In genomic region chr16:2752850-2753522, GRCh38 we compare ENCODE assay signal across 1 cellular context.
TF ChIP-seq lines count a peak whose summit lies in the region.

No MANE protein-coding gene starts in this region.

TF ChIP-seq in K562, 482 proteins besides CTCF, POLR2A, EP300 and RAD21 (continued from another document):
- TF ChIP-seq VEZF1 (CRISPR knock-in tag; IDR thresholded peaks at IDR 0.05) (peak; percentile 99), RUNX1 (IDR thresholded peaks at IDR 0.05; ENCODE audit: low read depth) (no peak), XRCC3 (IDR thresholded peaks at IDR 0.05) (no peak), CBFA2T3 (IDR thresholded peaks at IDR 0.05) (peak; percentile 28; the same call in 1 of the 2 replicates), RCOR1 (IDR thresholded peaks at IDR 0.05; ENCODE audit: borderline replicate concordance in 1 of 2, low read depth in 2 of 2, low read length in 2 of 2) (no peak), MEF2A (IDR thresholded peaks at IDR 0.05; ENCODE audit: control insufficient read depth, low read depth, low read length) (peak; percentile 9; the same call in 1 of the 2 replicates), BRCA1 (IDR thresholded peaks at IDR 0.05) (no peak), BRCA1 (CRISPR knock-in tag; IDR thresholded peaks at IDR 0.05) (no peak), ZNF197 (CRISPR knock-in tag; IDR thresholded peaks at IDR 0.05; ENCODE audit: low read depth) (no peak; the same call in 1 of the 2 replicates), ZNF75A (CRISPR knock-in tag; IDR thresholded peaks at IDR 0.05) (no peak), NUFIP1 (IDR thresholded peaks at IDR 0.05; ENCODE audit: partially characterized antibody) (no peak), ZNF347 (CRISPR knock-in tag; IDR thresholded peaks at IDR 0.05; ENCODE audit: low read depth) (no peak), ZNF76 (CRISPR knock-in tag; IDR thresholded peaks at IDR 0.05; ENCODE audit: borderline replicate concordance) (no peak), FOXM1 (IDR thresholded peaks at IDR 0.05; ENCODE audit: low read depth) (no peak; the same call in 1 of the 2 replicates), FOXM1 (CRISPR knock-in tag; IDR thresholded peaks at IDR 0.05; ENCODE audit: low read depth) (peak; percentile 49; the same call in 1 of the 2 replicates), PHTF2 (CRISPR knock-in tag; IDR thresholded peaks at IDR 0.05) (no peak), BACH1 (tag; IDR thresholded peaks at IDR 0.05) (no peak), SNIP1 (IDR thresholded peaks at IDR 0.05; ENCODE audit: low read depth) (no peak), NCOA6 (IDR thresholded peaks at IDR 0.05) (no peak), SUPT5H (IDR thresholded peaks at IDR 0.05) (peak; percentile 15; the same call in 1 of the 2 replicates), MAZ (CRISPR knock-in tag; conservative IDR thresholded peaks at IDR 0.05 in 1 of 2, IDR thresholded peaks at IDR 0.05 in 1 of 2) (peak; percentile 45 to 64; a peak in 3 of 4 replicates), ZNF41 (CRISPR knock-in tag; conservative IDR thresholded peaks at IDR 0.05) (no peak), LEF1 (IDR thresholded peaks at IDR 0.05) (peak; percentile 70), ZFP91 (CRISPR knock-in tag; IDR thresholded peaks at IDR 0.05) (no peak), WHSC1 (IDR thresholded peaks at IDR 0.05; ENCODE audit: low read length) (no peak), CXXC5 (CRISPR knock-in tag; IDR thresholded peaks at IDR 0.05) (0 out of 2 replicates have a peak, but pooled peaks have one; percentile 1), ZNF717 (CRISPR knock-in tag; IDR thresholded peaks at IDR 0.05) (no peak), POLR2B (IDR thresholded peaks at IDR 0.05; ENCODE audit: low read depth, partially characterized antibody) (no peak), DDX20 (tag; IDR thresholded peaks at IDR 0.05; ENCODE audit: low read depth) (no peak), ZNF3 (CRISPR knock-in tag; IDR thresholded peaks at IDR 0.05) (no peak), KHSRP (IDR thresholded peaks at IDR 0.05) (no peak), YY1 (IDR thresholded peaks at IDR 0.05; ENCODE audit: borderline replicate concordance in 1 of 3, control insufficient read depth in 1 of 3, extremely low read depth in 1 of 3, insufficient read depth in 3 of 3, insufficient read length in 1 of 3, insufficient replicate concordance in 2 of 3, low read depth in 1 of 3, low read length in 2 of 3) (peak in 1 of 3 experiments; percentile 48), UBTF (IDR thresholded peaks at IDR 0.05; ENCODE audit: borderline replicate concordance in 1 of 2, low read depth in 2 of 2, low read length in 2 of 2) (no peak), TRIM24 (IDR thresholded peaks at IDR 0.05) (peak in 1 of 2 experiments; percentile 61; a peak in 2 of 4 replicates), RHOXF2B (CRISPR knock-in tag; conservative IDR thresholded peaks at IDR 0.05) (no peak), TCF15 (CRISPR knock-in tag; IDR thresholded peaks at IDR 0.05) (no peak)
- TF ChIP-seq, protein P1, sequence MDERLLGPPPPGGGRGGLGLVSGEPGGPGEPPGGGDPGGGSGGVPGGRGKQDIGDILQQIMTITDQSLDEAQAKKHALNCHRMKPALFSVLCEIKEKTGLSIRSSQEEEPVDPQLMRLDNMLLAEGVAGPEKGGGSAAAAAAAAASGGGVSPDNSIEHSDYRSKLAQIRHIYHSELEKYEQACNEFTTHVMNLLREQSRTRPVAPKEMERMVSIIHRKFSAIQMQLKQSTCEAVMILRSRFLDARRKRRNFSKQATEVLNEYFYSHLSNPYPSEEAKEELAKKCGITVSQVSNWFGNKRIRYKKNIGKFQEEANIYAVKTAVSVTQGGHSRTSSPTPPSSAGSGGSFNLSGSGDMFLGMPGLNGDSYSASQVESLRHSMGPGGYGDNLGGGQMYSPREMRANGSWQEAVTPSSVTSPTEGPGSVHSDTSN (CRISPR knock-in tag; IDR thresholded peaks at IDR 0.05; ENCODE audit: low read depth): no peak
- TF ChIP-seq, protein P1 (tag; conservative IDR thresholded peaks at IDR 0.05; ENCODE audit: low read depth): no peak
- TF ChIP-seq, protein P2, sequence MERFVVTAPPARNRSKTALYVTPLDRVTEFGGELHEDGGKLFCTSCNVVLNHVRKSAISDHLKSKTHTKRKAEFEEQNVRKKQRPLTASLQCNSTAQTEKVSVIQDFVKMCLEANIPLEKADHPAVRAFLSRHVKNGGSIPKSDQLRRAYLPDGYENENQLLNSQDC (CRISPR knock-in tag; IDR thresholded peaks at IDR 0.05): no peak
- TF ChIP-seq, protein P3, sequence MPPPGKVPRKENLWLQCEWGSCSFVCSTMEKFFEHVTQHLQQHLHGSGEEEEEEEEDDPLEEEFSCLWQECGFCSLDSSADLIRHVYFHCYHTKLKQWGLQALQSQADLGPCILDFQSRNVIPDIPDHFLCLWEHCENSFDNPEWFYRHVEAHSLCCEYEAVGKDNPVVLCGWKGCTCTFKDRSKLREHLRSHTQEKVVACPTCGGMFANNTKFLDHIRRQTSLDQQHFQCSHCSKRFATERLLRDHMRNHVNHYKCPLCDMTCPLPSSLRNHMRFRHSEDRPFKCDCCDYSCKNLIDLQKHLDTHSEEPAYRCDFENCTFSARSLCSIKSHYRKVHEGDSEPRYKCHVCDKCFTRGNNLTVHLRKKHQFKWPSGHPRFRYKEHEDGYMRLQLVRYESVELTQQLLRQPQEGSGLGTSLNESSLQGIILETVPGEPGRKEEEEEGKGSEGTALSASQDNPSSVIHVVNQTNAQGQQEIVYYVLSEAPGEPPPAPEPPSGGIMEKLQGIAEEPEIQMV (tag; conservative IDR thresholded peaks at IDR 0.05; ENCODE audit: low read depth): no peak
- TF ChIP-seq, protein P4, sequence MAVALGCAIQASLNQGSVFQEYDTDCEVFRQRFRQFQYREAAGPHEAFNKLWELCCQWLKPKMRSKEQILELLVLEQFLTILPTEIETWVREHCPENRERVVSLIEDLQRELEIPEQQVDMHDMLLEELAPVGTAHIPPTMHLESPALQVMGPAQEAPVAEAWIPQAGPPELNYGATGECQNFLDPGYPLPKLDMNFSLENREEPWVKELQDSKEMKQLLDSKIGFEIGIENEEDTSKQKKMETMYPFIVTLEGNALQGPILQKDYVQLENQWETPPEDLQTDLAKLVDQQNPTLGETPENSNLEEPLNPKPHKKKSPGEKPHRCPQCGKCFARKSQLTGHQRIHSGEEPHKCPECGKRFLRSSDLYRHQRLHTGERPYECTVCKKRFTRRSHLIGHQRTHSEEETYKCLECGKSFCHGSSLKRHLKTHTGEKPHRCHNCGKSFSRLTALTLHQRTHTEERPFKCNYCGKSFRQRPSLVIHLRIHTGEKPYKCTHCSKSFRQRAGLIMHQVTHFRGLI (CRISPR knock-in tag; IDR thresholded peaks at IDR 0.05): no peak
- TF ChIP-seq, protein P5, sequence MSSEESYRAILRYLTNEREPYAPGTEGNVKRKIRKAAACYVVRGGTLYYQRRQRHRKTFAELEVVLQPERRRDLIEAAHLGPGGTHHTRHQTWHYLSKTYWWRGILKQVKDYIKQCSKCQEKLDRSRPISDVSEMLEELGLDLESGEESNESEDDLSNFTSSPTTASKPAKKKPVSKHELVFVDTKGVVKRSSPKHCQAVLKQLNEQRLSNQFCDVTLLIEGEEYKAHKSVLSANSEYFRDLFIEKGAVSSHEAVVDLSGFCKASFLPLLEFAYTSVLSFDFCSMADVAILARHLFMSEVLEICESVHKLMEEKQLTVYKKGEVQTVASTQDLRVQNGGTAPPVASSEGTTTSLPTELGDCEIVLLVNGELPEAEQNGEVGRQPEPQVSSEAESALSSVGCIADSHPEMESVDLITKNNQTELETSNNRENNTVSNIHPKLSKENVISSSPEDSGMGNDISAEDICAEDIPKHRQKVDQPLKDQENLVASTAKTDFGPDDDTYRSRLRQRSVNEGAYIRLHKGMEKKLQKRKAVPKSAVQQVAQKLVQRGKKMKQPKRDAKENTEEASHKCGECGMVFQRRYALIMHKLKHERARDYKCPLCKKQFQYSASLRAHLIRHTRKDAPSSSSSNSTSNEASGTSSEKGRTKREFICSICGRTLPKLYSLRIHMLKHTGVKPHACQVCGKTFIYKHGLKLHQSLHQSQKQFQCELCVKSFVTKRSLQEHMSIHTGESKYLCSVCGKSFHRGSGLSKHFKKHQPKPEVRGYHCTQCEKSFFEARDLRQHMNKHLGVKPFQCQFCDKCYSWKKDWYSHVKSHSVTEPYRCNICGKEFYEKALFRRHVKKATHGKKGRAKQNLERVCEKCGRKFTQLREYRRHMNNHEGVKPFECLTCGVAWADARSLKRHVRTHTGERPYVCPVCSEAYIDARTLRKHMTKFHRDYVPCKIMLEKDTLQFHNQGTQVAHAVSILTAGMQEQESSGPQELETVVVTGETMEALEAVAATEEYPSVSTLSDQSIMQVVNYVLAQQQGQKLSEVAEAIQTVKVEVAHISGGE (CRISPR knock-in tag; IDR thresholded peaks at IDR 0.05): no peak
- TF ChIP-seq, protein P6, sequence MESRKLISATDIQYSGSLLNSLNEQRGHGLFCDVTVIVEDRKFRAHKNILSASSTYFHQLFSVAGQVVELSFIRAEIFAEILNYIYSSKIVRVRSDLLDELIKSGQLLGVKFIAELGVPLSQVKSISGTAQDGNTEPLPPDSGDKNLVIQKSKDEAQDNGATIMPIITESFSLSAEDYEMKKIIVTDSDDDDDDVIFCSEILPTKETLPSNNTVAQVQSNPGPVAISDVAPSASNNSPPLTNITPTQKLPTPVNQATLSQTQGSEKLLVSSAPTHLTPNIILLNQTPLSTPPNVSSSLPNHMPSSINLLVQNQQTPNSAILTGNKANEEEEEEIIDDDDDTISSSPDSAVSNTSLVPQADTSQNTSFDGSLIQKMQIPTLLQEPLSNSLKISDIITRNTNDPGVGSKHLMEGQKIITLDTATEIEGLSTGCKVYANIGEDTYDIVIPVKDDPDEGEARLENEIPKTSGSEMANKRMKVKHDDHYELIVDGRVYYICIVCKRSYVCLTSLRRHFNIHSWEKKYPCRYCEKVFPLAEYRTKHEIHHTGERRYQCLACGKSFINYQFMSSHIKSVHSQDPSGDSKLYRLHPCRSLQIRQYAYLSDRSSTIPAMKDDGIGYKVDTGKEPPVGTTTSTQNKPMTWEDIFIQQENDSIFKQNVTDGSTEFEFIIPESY (CRISPR knock-in tag; IDR thresholded peaks at IDR 0.05): no peak
